ENCODE assay signal across 1 cellular context in genomic region chr17:29567362-29568330, GRCh38.
TF ChIP-seq lines count a peak whose summit lies in the region.

No MANE protein-coding gene starts in this region.

TF ChIP-seq in K562, 482 proteins besides CTCF, POLR2A, EP300 and RAD21 (continued from another document and continues in another):
- no peak for TF ChIP-seq ZNF407 (IDR thresholded peaks at IDR 0.05; ENCODE audit: low read depth)
- TF ChIP-seq MAFF (IDR thresholded peaks at IDR 0.05; ENCODE audit: low read length), result no peak
- no peak for TF ChIP-seq NEUROD1 (IDR thresholded peaks at IDR 0.05; ENCODE audit: borderline replicate concordance, low read depth, low read length, partially characterized antibody)
- no peak for TF ChIP-seq ZNF41 (CRISPR knock-in tag; conservative IDR thresholded peaks at IDR 0.05)
- TF ChIP-seq SRSF7 (optimal IDR thresholded peaks at IDR 0.05; ENCODE audit: low read depth, low read length), result no peak
- 0 out of 2 replicates have a peak, but pooled peaks have one; percentile 4 for TF ChIP-seq TEAD4 (IDR thresholded peaks at IDR 0.05; ENCODE audit: low read length)
- no peak for TF ChIP-seq TEAD4 (CRISPR knock-in tag; IDR thresholded peaks at IDR 0.05; ENCODE audit: borderline replicate concordance)
- no peak for TF ChIP-seq TAF7 (tag; IDR thresholded peaks at IDR 0.05)
- TF ChIP-seq NR2C1 (IDR thresholded peaks at IDR 0.05), result no peak
- TF ChIP-seq NR2C1 (tag; IDR thresholded peaks at IDR 0.05), result no peak
- no peak for TF ChIP-seq MCM2 (IDR thresholded peaks at IDR 0.05; ENCODE audit: low read depth)
- TF ChIP-seq ZNF324 (CRISPR knock-in tag; IDR thresholded peaks at IDR 0.05), result no peak
- no peak for TF ChIP-seq HEY1 (CRISPR knock-in tag; IDR thresholded peaks at IDR 0.05; ENCODE audit: borderline replicate concordance)
- TF ChIP-seq SRF (CRISPR knock-in tag; IDR thresholded peaks at IDR 0.05), result 0 out of 4 replicates have a peak, but pooled peaks of 1 of the 2 experiments have one; percentile 13
- TF ChIP-seq PREB (CRISPR knock-in tag; IDR thresholded peaks at IDR 0.05), result no peak
- no peak for TF ChIP-seq RBM17 (IDR thresholded peaks at IDR 0.05; ENCODE audit: borderline replicate concordance, low read depth, low read length)
- no peak for TF ChIP-seq NKRF (IDR thresholded peaks at IDR 0.05; ENCODE audit: borderline replicate concordance)
- TF ChIP-seq SLC30A9 (CRISPR knock-in tag; IDR thresholded peaks at IDR 0.05), result no peak
- no peak for TF ChIP-seq FOS (IDR thresholded peaks at IDR 0.05; ENCODE audit: extremely low read depth, insufficient read length)
- peak; percentile 72 for TF ChIP-seq PCBP1 (IDR thresholded peaks at IDR 0.05; ENCODE audit: low read depth, low read length, poor library complexity, severe bottlenecking)
- peak; percentile 38 for TF ChIP-seq MYC (IDR thresholded peaks at IDR 0.05; ENCODE audit: low read depth, low read length)
- TF ChIP-seq MYC (CRISPR knock-in tag; IDR thresholded peaks at IDR 0.05; ENCODE audit: borderline replicate concordance, low read depth), result no peak
- no peak for TF ChIP-seq NFIC (IDR thresholded peaks at IDR 0.05)
- TF ChIP-seq CHCHD3 (CRISPR knock-in tag; IDR thresholded peaks at IDR 0.05), result no peak
- TF ChIP-seq ZBTB7A (IDR thresholded peaks at IDR 0.05; ENCODE audit: borderline replicate concordance, control insufficient read depth, low read depth, low read length), result peak; percentile 69; the same call in 1 of the 2 replicates
- no peak for TF ChIP-seq NFATC3 (IDR thresholded peaks at IDR 0.05)
- peak; percentile 57; the same call in 1 of the 2 replicates for TF ChIP-seq ZNF740 (CRISPR knock-in tag; IDR thresholded peaks at IDR 0.05)
- no peak for TF ChIP-seq ZNF740 (tag; IDR thresholded peaks at IDR 0.05)
- TF ChIP-seq PHF8 (IDR thresholded peaks at IDR 0.05; ENCODE audit: borderline replicate concordance, low read length), result no peak; the same call in 1 of the 2 replicates
- TF ChIP-seq ZSCAN32 (CRISPR knock-in tag; IDR thresholded peaks at IDR 0.05), result no peak
- TF ChIP-seq POLR2B (IDR thresholded peaks at IDR 0.05; ENCODE audit: low read depth, partially characterized antibody), result peak; percentile 8
- no peak for TF ChIP-seq ZNF134 (CRISPR knock-in tag; conservative IDR thresholded peaks at IDR 0.05)
- no peak for TF ChIP-seq ZBTB26 (CRISPR knock-in tag; IDR thresholded peaks at IDR 0.05)
- TF ChIP-seq MAFK (IDR thresholded peaks at IDR 0.05; ENCODE audit: low read length), result no peak
- TF ChIP-seq FIP1L1 (IDR thresholded peaks at IDR 0.05; ENCODE audit: low read depth, low read length, poor library complexity, severe bottlenecking), result peak; percentile 12
- TF ChIP-seq TOE1 (IDR thresholded peaks at IDR 0.05; ENCODE audit: borderline replicate concordance), result no peak
- no peak for TF ChIP-seq TOE1 (CRISPR knock-in tag; IDR thresholded peaks at IDR 0.05; ENCODE audit: borderline replicate concordance, low read depth)
- 0 out of 2 replicates have a peak, but pooled peaks have one; percentile 19 for TF ChIP-seq MTA2 (IDR thresholded peaks at IDR 0.05; ENCODE audit: low read depth)
- TF ChIP-seq ZNF655 (CRISPR knock-in tag; IDR thresholded peaks at IDR 0.05), result no peak
- no peak for TF ChIP-seq KHSRP (IDR thresholded peaks at IDR 0.05)
- TF ChIP-seq TAF1 (IDR thresholded peaks at IDR 0.05; ENCODE audit: control insufficient read depth, extremely low read depth, insufficient read depth, low read length, severe bottlenecking), result peak; percentile 30
- no peak for TF ChIP-seq ZBTB8A (IDR thresholded peaks at IDR 0.05; ENCODE audit: partially characterized antibody)
- 0 out of 2 replicates have a peak, but pooled peaks have one; percentile 66 for TF ChIP-seq HMGXB4 (CRISPR knock-in tag; IDR thresholded peaks at IDR 0.05)
- no peak for TF ChIP-seq SPI1 (IDR thresholded peaks at IDR 0.05; ENCODE audit: borderline replicate concordance, low read depth, low read length)
